2 cellular contexts compared by ENCODE assay signal in the genomic region with DNA sequence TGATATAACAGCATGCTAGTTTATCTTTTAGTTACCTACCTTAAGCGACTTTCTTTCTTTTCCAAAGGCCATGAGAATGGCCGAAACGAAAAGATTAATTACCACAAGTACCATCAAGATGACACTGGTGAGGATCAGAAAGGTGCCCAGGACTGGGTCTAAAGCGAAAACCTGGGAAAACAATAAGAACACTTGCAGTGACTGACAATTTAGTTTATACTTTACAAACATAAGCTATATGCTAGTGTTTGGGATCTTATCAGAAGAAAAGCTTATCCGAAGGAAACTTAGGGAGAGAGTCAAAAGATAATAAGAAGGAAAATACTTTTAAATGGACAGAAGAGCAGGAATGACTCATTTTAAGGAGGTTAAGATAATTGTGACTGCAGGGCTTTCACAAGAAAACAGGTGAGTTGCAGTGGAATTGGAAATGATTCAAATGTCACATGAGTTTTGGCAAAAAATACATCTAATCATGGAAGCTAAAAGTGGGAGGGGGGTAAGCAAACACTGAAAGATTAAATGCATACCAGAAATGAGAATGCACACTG.
TF ChIP-seq lines count a peak whose summit lies in the region.

No MANE protein-coding gene starts in this region.

TF ChIP-seq in SK-N-SH, 30 proteins besides CTCF, POLR2A, EP300 and RAD21 (continued from another document):
- TF ChIP-seq, protein P1, sequence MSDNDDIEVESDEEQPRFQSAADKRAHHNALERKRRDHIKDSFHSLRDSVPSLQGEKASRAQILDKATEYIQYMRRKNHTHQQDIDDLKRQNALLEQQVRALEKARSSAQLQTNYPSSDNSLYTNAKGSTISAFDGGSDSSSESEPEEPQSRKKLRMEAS (IDR thresholded peaks at IDR 0.05; ENCODE audit: low read depth) = no peak
- TF ChIP-seq GATA2 (CRISPR knock-in tag; IDR thresholded peaks at IDR 0.05) (no peak), FOSL2 (IDR thresholded peaks at IDR 0.05; ENCODE audit: borderline replicate concordance, low read depth) (no peak), POLR2AphosphoS5 (IDR thresholded peaks at IDR 0.05; ENCODE audit: low read depth, low read length) (no peak)

TF ChIP-seq in SK-N-SH treated with all-trans-retinoic acid at 6 μM for 48 hours, 23 proteins besides CTCF, POLR2A, EP300 and RAD21 (continued from another document):
- TF ChIP-seq, protein P2, sequence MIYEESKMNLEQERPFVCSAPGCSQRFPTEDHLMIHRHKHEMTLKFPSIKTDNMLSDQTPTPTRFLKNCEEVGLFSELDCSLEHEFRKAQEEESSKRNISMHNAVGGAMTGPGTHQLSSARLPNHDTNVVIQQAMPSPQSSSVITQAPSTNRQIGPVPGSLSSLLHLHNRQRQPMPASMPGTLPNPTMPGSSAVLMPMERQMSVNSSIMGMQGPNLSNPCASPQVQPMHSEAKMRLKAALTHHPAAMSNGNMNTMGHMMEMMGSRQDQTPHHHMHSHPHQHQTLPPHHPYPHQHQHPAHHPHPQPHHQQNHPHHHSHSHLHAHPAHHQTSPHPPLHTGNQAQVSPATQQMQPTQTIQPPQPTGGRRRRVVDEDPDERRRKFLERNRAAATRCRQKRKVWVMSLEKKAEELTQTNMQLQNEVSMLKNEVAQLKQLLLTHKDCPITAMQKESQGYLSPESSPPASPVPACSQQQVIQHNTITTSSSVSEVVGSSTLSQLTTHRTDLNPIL (CRISPR knock-in tag; IDR thresholded peaks at IDR 0.05; ENCODE audit: low read depth) = no peak
